ENCODE assay signal across 1 cellular context in the genomic region with DNA sequence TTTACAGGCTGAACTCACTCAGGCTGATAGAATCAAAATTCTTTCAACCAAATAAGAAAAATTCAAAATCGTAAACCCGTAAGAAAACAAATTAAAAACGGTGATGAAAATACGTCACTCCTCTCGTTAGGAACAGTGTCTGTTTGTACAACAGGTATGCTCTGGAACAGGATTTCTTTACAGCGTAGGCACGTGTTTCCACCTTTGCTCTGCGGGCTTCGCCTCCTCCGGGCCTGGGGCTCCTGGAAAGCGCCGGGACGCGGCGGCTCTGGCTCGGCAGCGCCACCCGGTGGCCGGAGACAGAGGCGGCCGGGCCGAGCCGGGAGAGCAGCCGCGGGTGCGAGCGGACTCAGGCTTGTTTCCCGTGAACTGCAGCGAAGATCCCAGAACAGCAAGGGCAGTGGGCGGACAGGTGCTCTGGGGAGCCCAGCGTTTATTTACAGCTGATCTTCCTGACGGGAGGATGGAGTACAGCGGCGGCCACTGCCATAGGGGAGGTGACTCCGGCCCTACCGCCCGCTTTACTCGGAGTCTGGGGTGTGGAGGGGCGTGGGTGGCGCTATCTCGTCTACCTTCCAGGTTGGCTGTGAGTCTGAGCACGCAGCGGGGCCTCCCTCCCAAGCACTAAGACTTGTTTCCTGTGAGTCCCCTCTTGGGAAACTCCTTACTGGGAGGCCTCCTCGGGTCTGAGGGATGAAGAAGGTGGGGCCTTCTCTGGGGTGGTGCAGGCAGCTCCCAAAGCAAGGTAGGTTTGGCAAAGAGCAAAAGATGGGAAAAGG.
TF ChIP-seq lines count a peak whose summit lies in the region.

No MANE protein-coding gene starts in this region.

TF ChIP-seq in HepG2, 621 proteins besides CTCF, POLR2A, EP300 and RAD21 (continued from another document and continues in another):
- TF ChIP-seq, protein P1, sequence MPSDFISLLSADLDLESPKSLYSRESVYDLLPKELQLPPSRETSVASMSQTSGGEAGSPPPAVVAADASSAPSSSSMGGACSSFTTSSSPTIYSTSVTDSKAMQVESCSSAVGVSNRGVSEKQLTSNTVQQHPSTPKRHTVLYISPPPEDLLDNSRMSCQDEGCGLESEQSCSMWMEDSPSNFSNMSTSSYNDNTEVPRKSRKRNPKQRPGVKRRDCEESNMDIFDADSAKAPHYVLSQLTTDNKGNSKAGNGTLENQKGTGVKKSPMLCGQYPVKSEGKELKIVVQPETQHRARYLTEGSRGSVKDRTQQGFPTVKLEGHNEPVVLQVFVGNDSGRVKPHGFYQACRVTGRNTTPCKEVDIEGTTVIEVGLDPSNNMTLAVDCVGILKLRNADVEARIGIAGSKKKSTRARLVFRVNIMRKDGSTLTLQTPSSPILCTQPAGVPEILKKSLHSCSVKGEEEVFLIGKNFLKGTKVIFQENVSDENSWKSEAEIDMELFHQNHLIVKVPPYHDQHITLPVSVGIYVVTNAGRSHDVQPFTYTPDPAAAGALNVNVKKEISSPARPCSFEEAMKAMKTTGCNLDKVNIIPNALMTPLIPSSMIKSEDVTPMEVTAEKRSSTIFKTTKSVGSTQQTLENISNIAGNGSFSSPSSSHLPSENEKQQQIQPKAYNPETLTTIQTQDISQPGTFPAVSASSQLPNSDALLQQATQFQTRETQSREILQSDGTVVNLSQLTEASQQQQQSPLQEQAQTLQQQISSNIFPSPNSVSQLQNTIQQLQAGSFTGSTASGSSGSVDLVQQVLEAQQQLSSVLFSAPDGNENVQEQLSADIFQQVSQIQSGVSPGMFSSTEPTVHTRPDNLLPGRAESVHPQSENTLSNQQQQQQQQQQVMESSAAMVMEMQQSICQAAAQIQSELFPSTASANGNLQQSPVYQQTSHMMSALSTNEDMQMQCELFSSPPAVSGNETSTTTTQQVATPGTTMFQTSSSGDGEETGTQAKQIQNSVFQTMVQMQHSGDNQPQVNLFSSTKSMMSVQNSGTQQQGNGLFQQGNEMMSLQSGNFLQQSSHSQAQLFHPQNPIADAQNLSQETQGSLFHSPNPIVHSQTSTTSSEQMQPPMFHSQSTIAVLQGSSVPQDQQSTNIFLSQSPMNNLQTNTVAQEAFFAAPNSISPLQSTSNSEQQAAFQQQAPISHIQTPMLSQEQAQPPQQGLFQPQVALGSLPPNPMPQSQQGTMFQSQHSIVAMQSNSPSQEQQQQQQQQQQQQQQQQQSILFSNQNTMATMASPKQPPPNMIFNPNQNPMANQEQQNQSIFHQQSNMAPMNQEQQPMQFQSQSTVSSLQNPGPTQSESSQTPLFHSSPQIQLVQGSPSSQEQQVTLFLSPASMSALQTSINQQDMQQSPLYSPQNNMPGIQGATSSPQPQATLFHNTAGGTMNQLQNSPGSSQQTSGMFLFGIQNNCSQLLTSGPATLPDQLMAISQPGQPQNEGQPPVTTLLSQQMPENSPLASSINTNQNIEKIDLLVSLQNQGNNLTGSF (CRISPR knock-in tag; IDR thresholded peaks at IDR 0.05): peak; percentile 87
- TF ChIP-seq TOPORS (CRISPR knock-in tag; IDR thresholded peaks at IDR 0.05): peak; percentile 77
- TF ChIP-seq ZNF256 (CRISPR knock-in tag; conservative IDR thresholded peaks at IDR 0.05): peak; percentile 68; the same call in 1 of the 2 replicates
- no peak for TF ChIP-seq RBAK (CRISPR knock-in tag; IDR thresholded peaks at IDR 0.05)
- TF ChIP-seq, protein P2, sequence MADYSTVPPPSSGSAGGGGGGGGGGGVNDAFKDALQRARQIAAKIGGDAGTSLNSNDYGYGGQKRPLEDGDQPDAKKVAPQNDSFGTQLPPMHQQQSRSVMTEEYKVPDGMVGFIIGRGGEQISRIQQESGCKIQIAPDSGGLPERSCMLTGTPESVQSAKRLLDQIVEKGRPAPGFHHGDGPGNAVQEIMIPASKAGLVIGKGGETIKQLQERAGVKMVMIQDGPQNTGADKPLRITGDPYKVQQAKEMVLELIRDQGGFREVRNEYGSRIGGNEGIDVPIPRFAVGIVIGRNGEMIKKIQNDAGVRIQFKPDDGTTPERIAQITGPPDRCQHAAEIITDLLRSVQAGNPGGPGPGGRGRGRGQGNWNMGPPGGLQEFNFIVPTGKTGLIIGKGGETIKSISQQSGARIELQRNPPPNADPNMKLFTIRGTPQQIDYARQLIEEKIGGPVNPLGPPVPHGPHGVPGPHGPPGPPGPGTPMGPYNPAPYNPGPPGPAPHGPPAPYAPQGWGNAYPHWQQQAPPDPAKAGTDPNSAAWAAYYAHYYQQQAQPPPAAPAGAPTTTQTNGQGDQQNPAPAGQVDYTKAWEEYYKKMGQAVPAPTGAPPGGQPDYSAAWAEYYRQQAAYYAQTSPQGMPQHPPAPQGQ (CRISPR knock-in tag; IDR thresholded peaks at IDR 0.05; ENCODE audit: borderline replicate concordance): no peak
- peak; percentile 75 for TF ChIP-seq ZNF205 (CRISPR knock-in tag; IDR thresholded peaks at IDR 0.05)
- TF ChIP-seq NCOA1 (CRISPR knock-in tag; IDR thresholded peaks at IDR 0.05): peak; percentile 23; the same call in 1 of the 2 replicates
- TF ChIP-seq ZNF260 (CRISPR knock-in tag; IDR thresholded peaks at IDR 0.05; ENCODE audit: borderline replicate concordance, low read depth): no peak
- TF ChIP-seq, protein P3, sequence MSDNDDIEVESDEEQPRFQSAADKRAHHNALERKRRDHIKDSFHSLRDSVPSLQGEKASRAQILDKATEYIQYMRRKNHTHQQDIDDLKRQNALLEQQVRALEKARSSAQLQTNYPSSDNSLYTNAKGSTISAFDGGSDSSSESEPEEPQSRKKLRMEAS (IDR thresholded peaks at IDR 0.05): peak; percentile 98
- TF ChIP-seq ZNF263 (CRISPR knock-in tag; IDR thresholded peaks at IDR 0.05): peak; percentile 68; the same call in 1 of the 2 replicates
- TF ChIP-seq ZKSCAN5 (CRISPR knock-in tag; IDR thresholded peaks at IDR 0.05): no peak
- no peak for TF ChIP-seq ZNF225 (CRISPR knock-in tag; IDR thresholded peaks at IDR 0.05)
- peak; percentile 67; the same call in 1 of the 2 replicates for TF ChIP-seq ZNF616 (CRISPR knock-in tag; IDR thresholded peaks at IDR 0.05; ENCODE audit: low read depth)
- TF ChIP-seq, protein P4, sequence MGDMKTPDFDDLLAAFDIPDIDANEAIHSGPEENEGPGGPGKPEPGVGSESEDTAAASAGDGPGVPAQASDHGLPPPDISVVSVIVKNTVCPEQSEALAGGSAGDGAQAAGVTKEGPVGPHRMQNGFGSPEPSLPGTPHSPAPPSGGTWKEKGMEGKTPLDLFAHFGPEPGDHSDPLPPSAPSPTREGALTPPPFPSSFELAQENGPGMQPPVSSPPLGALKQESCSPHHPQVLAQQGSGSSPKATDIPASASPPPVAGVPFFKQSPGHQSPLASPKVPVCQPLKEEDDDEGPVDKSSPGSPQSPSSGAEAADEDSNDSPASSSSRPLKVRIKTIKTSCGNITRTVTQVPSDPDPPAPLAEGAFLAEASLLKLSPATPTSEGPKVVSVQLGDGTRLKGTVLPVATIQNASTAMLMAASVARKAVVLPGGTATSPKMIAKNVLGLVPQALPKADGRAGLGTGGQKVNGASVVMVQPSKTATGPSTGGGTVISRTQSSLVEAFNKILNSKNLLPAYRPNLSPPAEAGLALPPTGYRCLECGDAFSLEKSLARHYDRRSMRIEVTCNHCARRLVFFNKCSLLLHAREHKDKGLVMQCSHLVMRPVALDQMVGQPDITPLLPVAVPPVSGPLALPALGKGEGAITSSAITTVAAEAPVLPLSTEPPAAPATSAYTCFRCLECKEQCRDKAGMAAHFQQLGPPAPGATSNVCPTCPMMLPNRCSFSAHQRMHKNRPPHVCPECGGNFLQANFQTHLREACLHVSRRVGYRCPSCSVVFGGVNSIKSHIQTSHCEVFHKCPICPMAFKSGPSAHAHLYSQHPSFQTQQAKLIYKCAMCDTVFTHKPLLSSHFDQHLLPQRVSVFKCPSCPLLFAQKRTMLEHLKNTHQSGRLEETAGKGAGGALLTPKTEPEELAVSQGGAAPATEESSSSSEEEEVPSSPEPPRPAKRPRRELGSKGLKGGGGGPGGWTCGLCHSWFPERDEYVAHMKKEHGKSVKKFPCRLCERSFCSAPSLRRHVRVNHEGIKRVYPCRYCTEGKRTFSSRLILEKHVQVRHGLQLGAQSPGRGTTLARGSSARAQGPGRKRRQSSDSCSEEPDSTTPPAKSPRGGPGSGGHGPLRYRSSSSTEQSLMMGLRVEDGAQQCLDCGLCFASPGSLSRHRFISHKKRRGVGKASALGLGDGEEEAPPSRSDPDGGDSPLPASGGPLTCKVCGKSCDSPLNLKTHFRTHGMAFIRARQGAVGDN (CRISPR knock-in tag; IDR thresholded peaks at IDR 0.05): peak; percentile 89
- no peak; the same call in 1 of the 2 replicates for TF ChIP-seq ZNF230 (CRISPR knock-in tag; IDR thresholded peaks at IDR 0.05)
- TF ChIP-seq HOXA5 (CRISPR knock-in tag; IDR thresholded peaks at IDR 0.05): peak; percentile 93
- TF ChIP-seq, protein P5, sequence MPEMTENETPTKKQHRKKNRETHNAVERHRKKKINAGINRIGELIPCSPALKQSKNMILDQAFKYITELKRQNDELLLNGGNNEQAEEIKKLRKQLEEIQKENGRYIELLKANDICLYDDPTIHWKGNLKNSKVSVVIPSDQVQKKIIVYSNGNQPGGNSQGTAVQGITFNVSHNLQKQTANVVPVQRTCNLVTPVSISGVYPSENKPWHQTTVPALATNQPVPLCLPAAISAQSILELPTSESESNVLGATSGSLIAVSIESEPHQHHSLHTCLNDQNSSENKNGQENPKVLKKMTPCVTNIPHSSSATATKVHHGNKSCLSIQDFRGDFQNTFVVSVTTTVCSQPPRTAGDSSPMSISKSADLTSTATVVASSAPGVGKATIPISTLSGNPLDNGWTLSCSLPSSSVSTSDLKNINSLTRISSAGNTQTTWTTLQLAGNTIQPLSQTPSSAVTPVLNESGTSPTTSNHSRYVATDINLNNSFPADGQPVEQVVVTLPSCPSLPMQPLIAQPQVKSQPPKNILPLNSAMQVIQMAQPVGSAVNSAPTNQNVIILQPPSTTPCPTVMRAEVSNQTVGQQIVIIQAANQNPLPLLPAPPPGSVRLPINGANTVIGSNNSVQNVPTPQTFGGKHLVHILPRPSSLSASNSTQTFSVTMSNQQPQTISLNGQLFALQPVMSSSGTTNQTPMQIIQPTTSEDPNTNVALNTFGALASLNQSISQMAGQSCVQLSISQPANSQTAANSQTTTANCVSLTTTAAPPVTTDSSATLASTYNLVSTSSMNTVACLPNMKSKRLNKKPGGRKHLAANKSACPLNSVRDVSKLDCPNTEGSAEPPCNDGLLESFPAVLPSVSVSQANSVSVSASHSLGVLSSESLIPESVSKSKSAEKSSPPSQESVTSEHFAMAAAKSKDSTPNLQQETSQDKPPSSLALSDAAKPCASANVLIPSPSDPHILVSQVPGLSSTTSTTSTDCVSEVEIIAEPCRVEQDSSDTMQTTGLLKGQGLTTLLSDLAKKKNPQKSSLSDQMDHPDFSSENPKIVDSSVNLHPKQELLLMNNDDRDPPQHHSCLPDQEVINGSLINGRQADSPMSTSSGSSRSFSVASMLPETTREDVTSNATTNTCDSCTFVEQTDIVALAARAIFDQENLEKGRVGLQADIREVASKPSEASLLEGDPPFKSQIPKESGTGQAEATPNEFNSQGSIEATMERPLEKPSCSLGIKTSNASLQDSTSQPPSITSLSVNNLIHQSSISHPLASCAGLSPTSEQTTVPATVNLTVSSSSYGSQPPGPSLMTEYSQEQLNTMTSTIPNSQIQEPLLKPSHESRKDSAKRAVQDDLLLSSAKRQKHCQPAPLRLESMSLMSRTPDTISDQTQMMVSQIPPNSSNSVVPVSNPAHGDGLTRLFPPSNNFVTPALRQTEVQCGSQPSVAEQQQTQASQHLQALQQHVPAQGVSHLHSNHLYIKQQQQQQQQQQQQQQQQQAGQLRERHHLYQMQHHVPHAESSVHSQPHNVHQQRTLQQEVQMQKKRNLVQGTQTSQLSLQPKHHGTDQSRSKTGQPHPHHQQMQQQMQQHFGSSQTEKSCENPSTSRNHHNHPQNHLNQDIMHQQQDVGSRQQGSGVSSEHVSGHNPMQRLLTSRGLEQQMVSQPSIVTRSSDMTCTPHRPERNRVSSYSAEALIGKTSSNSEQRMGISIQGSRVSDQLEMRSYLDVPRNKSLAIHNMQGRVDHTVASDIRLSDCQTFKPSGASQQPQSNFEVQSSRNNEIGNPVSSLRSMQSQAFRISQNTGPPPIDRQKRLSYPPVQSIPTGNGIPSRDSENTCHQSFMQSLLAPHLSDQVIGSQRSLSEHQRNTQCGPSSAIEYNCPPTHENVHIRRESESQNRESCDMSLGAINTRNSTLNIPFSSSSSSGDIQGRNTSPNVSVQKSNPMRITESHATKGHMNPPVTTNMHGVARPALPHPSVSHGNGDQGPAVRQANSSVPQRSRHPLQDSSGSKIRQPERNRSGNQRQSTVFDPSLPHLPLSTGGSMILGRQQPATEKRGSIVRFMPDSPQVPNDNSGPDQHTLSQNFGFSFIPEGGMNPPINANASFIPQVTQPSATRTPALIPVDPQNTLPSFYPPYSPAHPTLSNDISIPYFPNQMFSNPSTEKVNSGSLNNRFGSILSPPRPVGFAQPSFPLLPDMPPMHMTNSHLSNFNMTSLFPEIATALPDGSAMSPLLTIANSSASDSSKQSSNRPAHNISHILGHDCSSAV (CRISPR knock-in tag; IDR thresholded peaks at IDR 0.05; ENCODE audit: borderline replicate concordance): no peak
- TF ChIP-seq, protein P6, sequence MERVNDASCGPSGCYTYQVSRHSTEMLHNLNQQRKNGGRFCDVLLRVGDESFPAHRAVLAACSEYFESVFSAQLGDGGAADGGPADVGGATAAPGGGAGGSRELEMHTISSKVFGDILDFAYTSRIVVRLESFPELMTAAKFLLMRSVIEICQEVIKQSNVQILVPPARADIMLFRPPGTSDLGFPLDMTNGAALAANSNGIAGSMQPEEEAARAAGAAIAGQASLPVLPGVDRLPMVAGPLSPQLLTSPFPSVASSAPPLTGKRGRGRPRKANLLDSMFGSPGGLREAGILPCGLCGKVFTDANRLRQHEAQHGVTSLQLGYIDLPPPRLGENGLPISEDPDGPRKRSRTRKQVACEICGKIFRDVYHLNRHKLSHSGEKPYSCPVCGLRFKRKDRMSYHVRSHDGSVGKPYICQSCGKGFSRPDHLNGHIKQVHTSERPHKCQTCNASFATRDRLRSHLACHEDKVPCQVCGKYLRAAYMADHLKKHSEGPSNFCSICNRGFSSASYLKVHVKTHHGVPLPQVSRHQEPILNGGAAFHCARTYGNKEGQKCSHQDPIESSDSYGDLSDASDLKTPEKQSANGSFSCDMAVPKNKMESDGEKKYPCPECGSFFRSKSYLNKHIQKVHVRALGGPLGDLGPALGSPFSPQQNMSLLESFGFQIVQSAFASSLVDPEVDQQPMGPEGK (CRISPR knock-in tag; IDR thresholded peaks at IDR 0.05): peak; percentile 31; the same call in 1 of the 2 replicates
- no peak for TF ChIP-seq EED (CRISPR knock-in tag; IDR thresholded peaks at IDR 0.05)
- TF ChIP-seq ZNF790 (CRISPR knock-in tag; IDR thresholded peaks at IDR 0.05; ENCODE audit: borderline replicate concordance): no peak
- TF ChIP-seq ZNF543 (CRISPR knock-in tag; IDR thresholded peaks at IDR 0.05): no peak
- 0 out of 2 replicates have a peak, but pooled peaks have one; percentile 24 for TF ChIP-seq TGIF2 (CRISPR knock-in tag; IDR thresholded peaks at IDR 0.05)
- TF ChIP-seq TEAD3 (CRISPR knock-in tag; optimal IDR thresholded peaks at IDR 0.05; ENCODE audit: borderline replicate concordance): no peak
- TF ChIP-seq GTF3A (CRISPR knock-in tag; conservative IDR thresholded peaks at IDR 0.05): no peak
- peak; percentile 66 for TF ChIP-seq HNRNPLL (IDR thresholded peaks at IDR 0.05; ENCODE audit: low read depth, low read length, poor library complexity, severe bottlenecking)
- peak; percentile 96 for TF ChIP-seq STAG1 (CRISPR knock-in tag; IDR thresholded peaks at IDR 0.05)
- TF ChIP-seq, protein P7, sequence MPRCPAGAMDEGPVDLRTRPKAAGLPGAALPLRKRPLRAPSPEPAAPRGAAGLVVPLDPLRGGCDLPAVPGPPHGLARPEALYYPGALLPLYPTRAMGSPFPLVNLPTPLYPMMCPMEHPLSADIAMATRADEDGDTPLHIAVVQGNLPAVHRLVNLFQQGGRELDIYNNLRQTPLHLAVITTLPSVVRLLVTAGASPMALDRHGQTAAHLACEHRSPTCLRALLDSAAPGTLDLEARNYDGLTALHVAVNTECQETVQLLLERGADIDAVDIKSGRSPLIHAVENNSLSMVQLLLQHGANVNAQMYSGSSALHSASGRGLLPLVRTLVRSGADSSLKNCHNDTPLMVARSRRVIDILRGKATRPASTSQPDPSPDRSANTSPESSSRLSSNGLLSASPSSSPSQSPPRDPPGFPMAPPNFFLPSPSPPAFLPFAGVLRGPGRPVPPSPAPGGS (CRISPR knock-in tag; IDR thresholded peaks at IDR 0.05): no peak
